Comparison of ENCODE assay signal across 26 cellular contexts in genomic region chrX:129478516-129478915, GRCh38. TPM values are rescaled to one million over a fixed set of nuclear protein-coding genes. Genes with fewer than 3 reads are reported as not detected.
A peak's percentile ranks its signal among the peaks of the same experiment; 100 is the strongest.
DNase-seq lines count a peak whose midpoint lies in the region; TF ChIP-seq lines count a peak whose summit lies in the region.
"Had no signal": no experiment of that assay in that cellular context is flagged by ENCODE, and none has a peak within 500 bp of the region (broad histone marks: within the 10 kb centered on the region; RNA-seq: fewer than 3 reads in every experiment).

No MANE protein-coding gene starts in this region.

- no peaks in the 10 kb centered on the region for H3K27me3 ChIP-seq in brain microvascular endothelial cell (replicated peaks)
- H3K27me3 ChIP-seq: colonic mucosa, esophagus squamous epithelium, left lung, ovary, upper lobe of right lung had no signal

- H3K27ac ChIP-seq in brain microvascular endothelial cell: no peak overlapping the region
- H3K27ac ChIP-seq: colonic mucosa, esophagus squamous epithelium, left lung, ovary, PC-9, upper lobe of right lung had no signal

- TF ChIP-seq CTCF in AG10803 (conservative IDR thresholded peaks at IDR 0.05; ENCODE audit: low read length) (no peak), brain microvascular endothelial cell (IDR thresholded peaks at IDR 0.05; ENCODE audit: low read depth, low read length, missing control alignments) (no peak)

- H3K4me3 ChIP-seq in AG10803 (ENCODE audit: low read length) (no peak overlapping the region), brain microvascular endothelial cell (ENCODE audit: low read depth, low read length) (no peak overlapping the region)
- H3K4me3 ChIP-seq: colonic mucosa, esophagus squamous epithelium, HAP-1, left lung, ovary, PC-9, upper lobe of right lung had no signal

- H3K36me3 ChIP-seq in brain microvascular endothelial cell (replicated peaks): no peaks in the 10 kb centered on the region
- H3K36me3 ChIP-seq: colonic mucosa, esophagus squamous epithelium, left lung, ovary, upper lobe of right lung had no signal

- in situ Hi-C loops in brain microvascular endothelial cell (cut with HindIII; ENCODE audit: low pct_ligation_motif_present, low sequenced_read_pairs): no loop called here

- peak; percentile 40 for DNase-seq in AG10803 (ENCODE audit: low read depth)
- DNase-seq in LHCN-M2 (ENCODE audit: low read depth): peak; percentile 78
- peak; percentile 13 for DNase-seq in brain microvascular endothelial cell
- DNase-seq in iris pigment epithelial cell (ENCODE audit: low read depth): peak; percentile 66
- DNase-seq in 8988T: no peak
- DNase-seq in DMS 273 treated with DMSO at 0.1 percent for 48 hours (lab: John Stamatoyannopoulos, UW): no peak
- DNase-seq in activated T-cell treated with anti-CD3 and anti-CD28 coated beads, Interleukin-2, amount 50 U/mL, for 1 hour: no peak
- no peak for DNase-seq in T-helper 2 cell
- DNase-seq: activated CD4-positive, alpha-beta T cell treated with anti-CD3 and anti-CD28 coated beads for 48 hours; colonic mucosa; esophagus squamous epithelium; GF-D8; KBM-7; left lung; midbrain; NCI-H187; NCI-H345; ovary; PC-9; right cardiac atrium; SIG-M5; stimulated activated CD4-positive, alpha-beta T cell treated with anti-CD3 and anti-CD28 coated beads, Interleukin-15, amount 100 ng/mL, for 24 hours; substantia nigra; upper lobe of right lung had no signal

RNA-seq across cellular contexts. Expression of gene SMARCA1, which starts 44.8 kb away (rescaled TPM):
- 38.0 and 42.6 TPM in 2 replicates for total RNA-seq in LHCN-M2 (2014; rRNA removed)
- 24.6 TPM for polyA plus RNA-seq in LHCN-M2 (2012)
- total RNA-seq: natural killer cell treated with Interleukin-12 subunit alpha and Interleukin-12 subunit beta and Interleukin-15 and Interleukin-18, amount 100 ng/mL, for 72 hours had no signal

Comparison
In these comparisons a context has a peak if more than half of its experiments do, and no peak if none do; other contexts are left out.
1. DNase-seq: peak in AG10803 (single experiment), LHCN-M2 (single experiment), brain microvascular endothelial cell (single experiment) and iris pigment epithelial cell (single experiment); none in 8988T (single experiment), DMS 273 treated with DMSO at 0.1 percent for 48 hours (single experiment), activated T-cell treated with anti-CD3 and anti-CD28 coated beads, Interleukin-2, amount 50 U/mL, for 1 hour (single experiment) and T-helper 2 cell (0 of 5).